ENCODE assay signal across 8 cellular contexts in the genomic region with DNA sequence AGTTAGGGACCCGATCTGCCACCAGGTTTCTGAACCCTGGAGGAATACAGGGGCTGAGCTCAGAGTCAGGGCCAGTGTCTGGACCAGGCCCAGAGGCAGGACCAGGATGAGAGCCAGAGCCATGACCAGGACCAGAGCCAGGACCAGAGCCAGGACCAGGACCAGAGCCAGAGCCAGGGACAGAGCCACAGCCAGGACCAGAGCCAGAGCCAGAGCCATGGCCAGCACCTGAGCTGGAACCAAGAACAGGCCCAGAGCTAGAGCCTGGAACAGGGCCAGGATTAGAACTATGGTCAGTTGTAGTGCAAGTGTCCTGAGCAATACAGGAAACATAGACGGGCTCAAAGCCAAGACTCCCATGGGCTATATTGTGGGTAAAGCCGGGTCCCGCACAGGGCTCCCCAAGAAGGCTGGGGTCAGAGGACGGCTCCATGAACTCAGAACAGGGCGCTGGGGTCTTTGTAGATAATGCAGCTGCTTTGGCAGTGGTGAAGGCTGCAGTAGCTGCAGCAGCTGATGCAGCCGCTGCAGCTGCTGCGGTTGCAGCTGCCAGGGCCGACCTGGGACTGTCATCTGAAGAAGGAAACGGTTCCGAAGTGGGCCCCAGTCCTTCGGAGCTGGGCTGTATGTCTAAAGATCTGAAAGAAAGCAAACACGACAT. TPM values are rescaled to one million over a fixed set of nuclear protein-coding genes. Genes with fewer than 3 reads are reported as not detected.
DNase-seq lines count a peak whose midpoint lies in the region; ATAC-seq, FAIRE-seq and TF ChIP-seq lines count a peak whose summit lies in the region.

No MANE protein-coding gene starts in this region.

- WGBS in HepG2 (ENCODE audit: low lambda C conversion rate) = 26% methylated on average over 7 of the region's 13 CpGs
- WGBS in thyroid gland, 2 donors = 26 to 63% methylated on average over 1 to 11 of the region's 13 CpGs

- H3K9me3 Mint-ChIP-seq in activated CD8-positive, alpha-beta memory T cell treated with anti-CD3 and anti-CD28 coated beads, Interleukin-2, amount 10 ng/mL, durations not matched to agents 7 days and 5 days (ENCODE audit: low read depth) = no peaks in the 10 kb centered on the region

- H3K4me1 ChIP-seq in HepG2 (ENCODE audit: insufficient read depth, low read length) (peaks cover 36% of the 10 kb centered on the region), thyroid gland (peaks cover 22 to 32% of the 10 kb centered on the region in 2 donors)

- POLR2A ChIA-PET in HepG2 (lab: Yijun Ruan, JAX) = interaction anchor here (0.6 to 1.3 kb wide), 6 partner anchors 11 to 120 kb away, joined by 3 to 5 read pairs (median 3); a partner anchor contains a TSS

- no TSS peak for BruUV-seq in HepG2 (replicated peaks; lab: Mats Ljungman, UMichigan)

- peak overlapping the region; percentile 39 for H3K4me3 ChIP-seq in astrocyte of the cerebellum (ENCODE audit: low read depth, low read length)
- peak overlapping the region; percentile 48 to 68 (median 56) for H3K4me3 ChIP-seq in HepG2 (replicated peaks in 1 of 3; ENCODE audit: insufficient read depth in 1 of 3, low read depth in 2 of 3, low read length in 3 of 3)
- H3K4me3 ChIP-seq in thyroid gland (replicated peaks in 1 of 3) = peak overlapping the region; percentile 0 to 29 (median 10)

- H3K4me1 Mint-ChIP-seq in activated CD8-positive, alpha-beta memory T cell treated with anti-CD3 and anti-CD28 coated beads, Interleukin-2, amount 10 ng/mL, durations not matched to agents 7 days and 5 days = peaks cover 44% of the 10 kb centered on the region

- peak overlapping the region; percentile 87 for H3K4me2 ChIP-seq in HepG2 (ENCODE audit: low read depth, low read length)

- CTCF ChIA-PET in activated CD8-positive, alpha-beta memory T cell treated with anti-CD3 and anti-CD28 coated beads, Interleukin-2, amount 10 ng/mL, durations not matched to agents 7 days and 5 days (lab: Charles Lee) = interaction anchor here (1.0 to 3.2 kb wide), 20 partner anchors 11 to 208 kb away, joined by 3 to 13 read pairs (median 6); a partner anchor contains a TSS
- CTCF ChIA-PET in HepG2 (lab: Yijun Ruan, JAX; ENCODE audit: low intra/inter-chr PET ratio, low total read pairs) = no interaction called here

- DNase-seq in activated CD8-positive, alpha-beta memory T cell treated with anti-CD3 and anti-CD28 coated beads, Interleukin-2, amount 10 ng/mL, durations not matched to agents 7 days and 5 days = no peak
- DNase-seq in activated CD8-positive, alpha-beta memory T cell treated with anti-CD3 and anti-CD28 coated beads, Interleukin-2, amount 50 U/mL, for 48 hours = no peak
- DNase-seq in astrocyte of the cerebellum (ENCODE audit: low read depth) (no peak), HepG2 (ENCODE audit: low spot score) (no peak), thyroid gland (peak; percentile 71 to 74), GM10266 (ENCODE audit: extremely low spot score) (no peak), NCI-H446 (lab: John Stamatoyannopoulos, UW) (no peak), NCI-H345 (lab: John Stamatoyannopoulos, UW) (no peak)

- TF ChIP-seq EP300 in HepG2 (IDR thresholded peaks at IDR 0.05; ENCODE audit: low read depth in 2 of 2, low read length in 2 of 2) (no peak), HepG2 (CRISPR knock-in tag; IDR thresholded peaks at IDR 0.05; ENCODE audit: borderline replicate concordance) (no peak)

- no peak for TF ChIP-seq POLR2A in HepG2 (IDR thresholded peaks at IDR 0.05; ENCODE audit: insufficient read depth in 1 of 2, low read depth in 2 of 2, low read length in 2 of 2)
- TF ChIP-seq POLR2A in thyroid gland (IDR thresholded peaks at IDR 0.05) = no peak

- peak overlapping the region; percentile 62 for H3K27ac ChIP-seq in HepG2 (ENCODE audit: extremely low read length, insufficient read depth, low read length)
- H3K27ac ChIP-seq in thyroid gland = peak overlapping the region in 2 of 3 donors; percentile 72 to 75

- H2AFZ ChIP-seq in HepG2 (ENCODE audit: low read length) = no peak overlapping the region

- peak overlapping the region; percentile 75 for H3K4me3 Mint-ChIP-seq in activated CD8-positive, alpha-beta memory T cell treated with anti-CD3 and anti-CD28 coated beads, Interleukin-2, amount 10 ng/mL, durations not matched to agents 7 days and 5 days

- peaks cover 6% of the 10 kb centered on the region for H3K36me3 Mint-ChIP-seq in activated CD8-positive, alpha-beta memory T cell treated with anti-CD3 and anti-CD28 coated beads, Interleukin-2, amount 10 ng/mL, durations not matched to agents 7 days and 5 days

- in situ Hi-C loops in astrocyte of the cerebellum (cut with HindIII; ENCODE audit: low sequenced_read_pairs) (loop anchor here (5.0 kb wide), 1 partner anchor 64 kb away; a partner anchor contains a TSS), HepG2 (cut with HindIII; ENCODE audit: extremely low pct_ligation_motif_present, low pct_unique_long_range_greater_than_20kb) (no loop called here)

- peaks cover 5% of the 10 kb centered on the region for H3K79me2 ChIP-seq in HepG2 (ENCODE audit: insufficient read depth, low read length)

- no peaks in the 10 kb centered on the region for H4K20me1 ChIP-seq in HepG2 (ENCODE audit: insufficient read depth, low read length)

- H3K9ac ChIP-seq in HepG2 (ENCODE audit: insufficient read depth, low read depth, low read length) = peak overlapping the region; percentile 66; the same call in 1 of the 2 replicates

- no peaks in the 10 kb centered on the region for H3K9me3 ChIP-seq in HepG2 (ENCODE audit: low read length)
- no peaks in the 10 kb centered on the region for H3K9me3 ChIP-seq in thyroid gland

- intact Hi-C loops in HepG2 (cut with micrococcal nuclease; ENCODE audit: unreplicated experiment) (no loop called here), thyroid gland (cut with DNase I) (no loop called here)

- peaks cover 4% of the 10 kb centered on the region in 2 experiments; a peak in 2 of 5 replicates for H3K36me3 ChIP-seq in HepG2 (replicated peaks in 1 of 2; ENCODE audit: control insufficient read depth in 1 of 2, insufficient read depth in 2 of 2, low read length in 2 of 2)
- H3K36me3 ChIP-seq in thyroid gland = peaks cover 0 to 9% of the 10 kb centered on the region in 2 donors

- ATAC-seq in activated CD8-positive, alpha-beta memory T cell treated with anti-CD3 and anti-CD28 coated beads, Interleukin-2, amount 10 ng/mL, durations not matched to agents 7 days and 5 days = no peak
- ATAC-seq in HepG2 = no peak

- H3K27me3 Mint-ChIP-seq in activated CD8-positive, alpha-beta memory T cell treated with anti-CD3 and anti-CD28 coated beads, Interleukin-2, amount 10 ng/mL, durations not matched to agents 7 days and 5 days = peaks cover 2% of the 10 kb centered on the region

- H3K27me3 ChIP-seq in HepG2 (ENCODE audit: control insufficient read depth in 1 of 2, insufficient read depth in 2 of 2, low read length in 2 of 2) = no peaks in the 10 kb centered on the region
- H3K27me3 ChIP-seq in thyroid gland = no peaks in the 10 kb centered on the region

- TF ChIP-seq CTCF in astrocyte of the cerebellum (IDR thresholded peaks at IDR 0.05; ENCODE audit: low read depth, low read length, missing control alignments) (no peak), HepG2 (CRISPR knock-in tag; IDR thresholded peaks at IDR 0.05) (no peak), thyroid gland (IDR thresholded peaks at IDR 0.05) (no peak), GM10266 (IDR thresholded peaks at IDR 0.05; ENCODE audit: control insufficient read depth, insufficient read depth, low read depth, missing control alignments) (no peak)

- no peak for TF ChIP-seq RAD21 in HepG2 (CRISPR knock-in tag; IDR thresholded peaks at IDR 0.05)

- FAIRE-seq in HepG2 (lab: Jason Lieb, UNC) = no peak

- peak overlapping the region; percentile 95 for H3K27ac Mint-ChIP-seq in activated CD8-positive, alpha-beta memory T cell treated with anti-CD3 and anti-CD28 coated beads, Interleukin-2, amount 10 ng/mL, durations not matched to agents 7 days and 5 days

RNA-seq across cellular contexts. Expression of a gene that starts 0.6 kb away (rescaled TPM):
- 1 to 10 TPM; 1.2 to 1.4 TPM for total RNA-seq in activated CD8-positive, alpha-beta memory T cell treated with anti-CD3 and anti-CD28 coated beads, Interleukin-2, amount 10 ng/mL, durations not matched to agents 7 days and 5 days
- total RNA-seq in HepG2 (2016; rRNA removed; fragmentation: Illumina TruSeq; extraction: Trizol) (0.27 TPM in 1 of 2 replicates, not detected in the other), thyroid gland (1 to 10 TPM; 4.7 to 7.1 (median 5.7) TPM)
- total RNA-seq in HepG2 (2016; cell fraction: cytosol; rRNA removed; fragmentation: Illumina TruSeq; extraction: Trizol; ENCODE audit: low read depth) = 0.18 TPM in 1 of 2 replicates, not detected in the other
- 0.16 and 0.37 TPM in 2 replicates for total RNA-seq in HepG2 (2016; cell fraction: insoluble cytoplasmic fraction; rRNA removed; fragmentation: Illumina TruSeq; extraction: Trizol)
- 0.10 and 0.22 TPM in 2 replicates for total RNA-seq in HepG2 (2016; cell fraction: membrane; rRNA removed; fragmentation: Illumina TruSeq; extraction: Trizol)
- total RNA-seq in HepG2 (2016; cell fraction: nucleus; rRNA removed; fragmentation: Illumina TruSeq; extraction: Trizol) = 1.1 and 1.2 TPM in 2 replicates
- polyA plus RNA-seq in HepG2 (2011; rRNA removed) = 0.18 and 0.22 TPM in 2 replicates
- polyA plus RNA-seq in HepG2 (2011; cell fraction: cytosol; rRNA removed) = 0.20 TPM in 1 of 2 replicates, not detected in the other
- polyA plus RNA-seq in HepG2 (2011; cell fraction: nucleus; rRNA removed) = 1.5 and 2.4 TPM in 2 replicates
- 0.21 and 0.68 TPM in 2 replicates for polyA plus RNA-seq in HepG2 (2012)
- polyA plus RNA-seq in HepG2 (2016; cell fraction: cytosol; fragmentation: Illumina TruSeq; extraction: Trizol; ENCODE audit: low read depth) = not detected in 2 replicates
- not detected in 2 replicates for polyA plus RNA-seq in HepG2 (2016; cell fraction: insoluble cytoplasmic fraction; fragmentation: Illumina TruSeq; extraction: Trizol; ENCODE audit: low read depth)
- 0.10 TPM in 1 of 2 replicates, not detected in the other for polyA plus RNA-seq in HepG2 (2016; cell fraction: membrane; fragmentation: Illumina TruSeq; extraction: Trizol; ENCODE audit: low read depth)
- polyA plus RNA-seq in HepG2 (2016; cell fraction: nucleus; fragmentation: Illumina TruSeq; extraction: Trizol; ENCODE audit: insufficient read depth, low read depth) = 0.81 and 1.0 TPM in 2 replicates
- polyA minus RNA-seq in HepG2 (2011; rRNA and poly(A)+ RNA removed; ENCODE audit: low replicate concordance) = 0.32 and 0.37 TPM in 2 replicates
- polyA minus RNA-seq in HepG2 (2011; cell fraction: cytosol; rRNA and poly(A)+ RNA removed) = not detected in 2 replicates
- 1.5 and 2.4 TPM in 2 replicates for polyA minus RNA-seq in HepG2 (2011; cell fraction: nucleus; rRNA and poly(A)+ RNA removed)

RNA-seq across cellular contexts. Expression of a gene that starts 3.3 kb away (rescaled TPM):
- 10 to 100 TPM; 68.9 to 73.5 TPM for total RNA-seq in activated CD8-positive, alpha-beta memory T cell treated with anti-CD3 and anti-CD28 coated beads, Interleukin-2, amount 10 ng/mL, durations not matched to agents 7 days and 5 days
- total RNA-seq in HepG2 (2016; rRNA removed; fragmentation: Illumina TruSeq; extraction: Trizol) = 51.4 and 56.2 TPM in 2 replicates
- total RNA-seq in HepG2 (2016; cell fraction: cytosol; rRNA removed; fragmentation: Illumina TruSeq; extraction: Trizol; ENCODE audit: low read depth) = 34.3 and 49.7 TPM in 2 replicates
- total RNA-seq in HepG2 (2016; cell fraction: insoluble cytoplasmic fraction; rRNA removed; fragmentation: Illumina TruSeq; extraction: Trizol) = 51.7 and 55.6 TPM in 2 replicates
- total RNA-seq in HepG2 (2016; cell fraction: membrane; rRNA removed; fragmentation: Illumina TruSeq; extraction: Trizol) = 40.2 and 44.8 TPM in 2 replicates
- 24.8 and 29.5 TPM in 2 replicates for total RNA-seq in HepG2 (2016; cell fraction: nucleus; rRNA removed; fragmentation: Illumina TruSeq; extraction: Trizol)
- polyA plus RNA-seq in HepG2 (2011; rRNA removed) = 37.9 and 41.5 TPM in 2 replicates
- 37.0 and 40.4 TPM in 2 replicates for polyA plus RNA-seq in HepG2 (2011; cell fraction: cytosol; rRNA removed)
- polyA plus RNA-seq in HepG2 (2011; cell fraction: nucleus; rRNA removed) = 33.1 and 38.4 TPM in 2 replicates
- polyA plus RNA-seq in HepG2 (2012) = 39.7 and 44.2 TPM in 2 replicates
- 37.5 and 48.1 TPM in 2 replicates for polyA plus RNA-seq in HepG2 (2016; cell fraction: cytosol; fragmentation: Illumina TruSeq; extraction: Trizol; ENCODE audit: low read depth)
- polyA plus RNA-seq in HepG2 (2016; cell fraction: insoluble cytoplasmic fraction; fragmentation: Illumina TruSeq; extraction: Trizol; ENCODE audit: low read depth) = 53.1 and 56.8 TPM in 2 replicates
- polyA plus RNA-seq in HepG2 (2016; cell fraction: membrane; fragmentation: Illumina TruSeq; extraction: Trizol; ENCODE audit: low read depth) = 35.4 and 38.9 TPM in 2 replicates
- polyA plus RNA-seq in HepG2 (2016; cell fraction: nucleus; fragmentation: Illumina TruSeq; extraction: Trizol; ENCODE audit: insufficient read depth, low read depth) = 39.8 and 44.2 TPM in 2 replicates
- polyA minus RNA-seq in HepG2 (2011; rRNA and poly(A)+ RNA removed; ENCODE audit: low replicate concordance) = 10.5 and 17.0 TPM in 2 replicates
- 6.2 TPM in 2 replicates for polyA minus RNA-seq in HepG2 (2011; cell fraction: cytosol; rRNA and poly(A)+ RNA removed)
- polyA minus RNA-seq in HepG2 (2011; cell fraction: nucleus; rRNA and poly(A)+ RNA removed) = 9.4 and 13.8 TPM in 2 replicates
- total RNA-seq in thyroid gland = 10 to 100 TPM; 11.4 to 58.2 (median 50.6) TPM

RNA-seq across cellular contexts. Expression of a gene that starts 17.0 kb away (rescaled TPM):
- not detected for total RNA-seq in activated CD8-positive, alpha-beta memory T cell treated with anti-CD3 and anti-CD28 coated beads, Interleukin-2, amount 10 ng/mL, durations not matched to agents 7 days and 5 days
- total RNA-seq in HepG2 (2016; rRNA removed; fragmentation: Illumina TruSeq; extraction: Trizol) (not detected in 2 replicates), thyroid gland (not detected)
- total RNA-seq in HepG2 (2016; cell fraction: cytosol; rRNA removed; fragmentation: Illumina TruSeq; extraction: Trizol; ENCODE audit: low read depth) = not detected in 2 replicates
- total RNA-seq in HepG2 (2016; cell fraction: insoluble cytoplasmic fraction; rRNA removed; fragmentation: Illumina TruSeq; extraction: Trizol) = not detected in 2 replicates
- not detected in 2 replicates for total RNA-seq in HepG2 (2016; cell fraction: membrane; rRNA removed; fragmentation: Illumina TruSeq; extraction: Trizol)
- not detected in 2 replicates for total RNA-seq in HepG2 (2016; cell fraction: nucleus; rRNA removed; fragmentation: Illumina TruSeq; extraction: Trizol)
- not detected in 2 replicates for polyA plus RNA-seq in HepG2 (2011; rRNA removed)
- polyA plus RNA-seq in HepG2 (2011; cell fraction: cytosol; rRNA removed) = not detected in 2 replicates
- not detected in 2 replicates for polyA plus RNA-seq in HepG2 (2011; cell fraction: nucleus; rRNA removed)
- 0.11 and 0.15 TPM in 2 replicates for polyA plus RNA-seq in HepG2 (2012)
- polyA plus RNA-seq in HepG2 (2016; cell fraction: cytosol; fragmentation: Illumina TruSeq; extraction: Trizol; ENCODE audit: low read depth) = not detected in 2 replicates
- not detected in 2 replicates for polyA plus RNA-seq in HepG2 (2016; cell fraction: insoluble cytoplasmic fraction; fragmentation: Illumina TruSeq; extraction: Trizol; ENCODE audit: low read depth)
- not detected in 2 replicates for polyA plus RNA-seq in HepG2 (2016; cell fraction: membrane; fragmentation: Illumina TruSeq; extraction: Trizol; ENCODE audit: low read depth)
- not detected in 2 replicates for polyA plus RNA-seq in HepG2 (2016; cell fraction: nucleus; fragmentation: Illumina TruSeq; extraction: Trizol; ENCODE audit: insufficient read depth, low read depth)
- polyA minus RNA-seq in HepG2 (2011; rRNA and poly(A)+ RNA removed; ENCODE audit: low replicate concordance) = not detected in 2 replicates
- polyA minus RNA-seq in HepG2 (2011; cell fraction: cytosol; rRNA and poly(A)+ RNA removed) = not detected in 2 replicates
- polyA minus RNA-seq in HepG2 (2011; cell fraction: nucleus; rRNA and poly(A)+ RNA removed) = not detected in 2 replicates

RNA-seq across cellular contexts. Expression of a gene that starts 17.5 kb away (rescaled TPM):
- 1 to 10 TPM; 1.2 to 3.5 TPM for total RNA-seq in activated CD8-positive, alpha-beta memory T cell treated with anti-CD3 and anti-CD28 coated beads, Interleukin-2, amount 10 ng/mL, durations not matched to agents 7 days and 5 days
- 1.5 and 2.1 TPM in 2 replicates for total RNA-seq in HepG2 (2016; rRNA removed; fragmentation: Illumina TruSeq; extraction: Trizol)
- total RNA-seq in HepG2 (2016; cell fraction: cytosol; rRNA removed; fragmentation: Illumina TruSeq; extraction: Trizol; ENCODE audit: low read depth) = 1.6 TPM in 2 replicates
- 0.91 and 1.5 TPM in 2 replicates for total RNA-seq in HepG2 (2016; cell fraction: insoluble cytoplasmic fraction; rRNA removed; fragmentation: Illumina TruSeq; extraction: Trizol)
- 2.0 and 2.1 TPM in 2 replicates for total RNA-seq in HepG2 (2016; cell fraction: membrane; rRNA removed; fragmentation: Illumina TruSeq; extraction: Trizol)
- total RNA-seq in HepG2 (2016; cell fraction: nucleus; rRNA removed; fragmentation: Illumina TruSeq; extraction: Trizol) = 2.3 and 3.3 TPM in 2 replicates
- 2.7 and 3.9 TPM in 2 replicates for polyA plus RNA-seq in HepG2 (2011; rRNA removed)
- polyA plus RNA-seq in HepG2 (2011; cell fraction: cytosol; rRNA removed) = 2.2 and 3.1 TPM in 2 replicates
- 9.3 and 11.8 TPM in 2 replicates for polyA plus RNA-seq in HepG2 (2011; cell fraction: nucleus; rRNA removed)
- polyA plus RNA-seq in HepG2 (2012) = 5.9 and 6.5 TPM in 2 replicates
- polyA plus RNA-seq in HepG2 (2016; cell fraction: cytosol; fragmentation: Illumina TruSeq; extraction: Trizol; ENCODE audit: low read depth) = 2.5 and 2.9 TPM in 2 replicates
- 2.5 and 3.9 TPM in 2 replicates for polyA plus RNA-seq in HepG2 (2016; cell fraction: insoluble cytoplasmic fraction; fragmentation: Illumina TruSeq; extraction: Trizol; ENCODE audit: low read depth)
- 4.6 and 5.4 TPM in 2 replicates for polyA plus RNA-seq in HepG2 (2016; cell fraction: membrane; fragmentation: Illumina TruSeq; extraction: Trizol; ENCODE audit: low read depth)
- polyA plus RNA-seq in HepG2 (2016; cell fraction: nucleus; fragmentation: Illumina TruSeq; extraction: Trizol; ENCODE audit: insufficient read depth, low read depth) = 4.5 and 5.5 TPM in 2 replicates
- polyA minus RNA-seq in HepG2 (2011; rRNA and poly(A)+ RNA removed; ENCODE audit: low replicate concordance) = 2.5 and 7.0 TPM in 2 replicates
- 1.8 and 2.8 TPM in 2 replicates for polyA minus RNA-seq in HepG2 (2011; cell fraction: cytosol; rRNA and poly(A)+ RNA removed)
- polyA minus RNA-seq in HepG2 (2011; cell fraction: nucleus; rRNA and poly(A)+ RNA removed) = 5.0 and 5.8 TPM in 2 replicates
- total RNA-seq in thyroid gland = 10 to 100 TPM in 3 of 4 donors, 1 to 10 TPM in 1; 8.5 to 17.4 (median 15.8) TPM

RNA-seq across cellular contexts. Expression of a gene that starts 20.1 kb away (rescaled TPM):
- 10 to 100 TPM; 12.4 to 13.4 TPM for total RNA-seq in activated CD8-positive, alpha-beta memory T cell treated with anti-CD3 and anti-CD28 coated beads, Interleukin-2, amount 10 ng/mL, durations not matched to agents 7 days and 5 days
- total RNA-seq in HepG2 (2016; rRNA removed; fragmentation: Illumina TruSeq; extraction: Trizol) (4.6 and 7.4 TPM in 2 replicates), thyroid gland (1 to 10 TPM; 5.1 to 9.3 (median 8.1) TPM)
- total RNA-seq in HepG2 (2016; cell fraction: cytosol; rRNA removed; fragmentation: Illumina TruSeq; extraction: Trizol; ENCODE audit: low read depth) = 1.2 and 2.7 TPM in 2 replicates
- 4.1 and 6.5 TPM in 2 replicates for total RNA-seq in HepG2 (2016; cell fraction: insoluble cytoplasmic fraction; rRNA removed; fragmentation: Illumina TruSeq; extraction: Trizol)
- total RNA-seq in HepG2 (2016; cell fraction: membrane; rRNA removed; fragmentation: Illumina TruSeq; extraction: Trizol) = 2.4 and 3.2 TPM in 2 replicates
- total RNA-seq in HepG2 (2016; cell fraction: nucleus; rRNA removed; fragmentation: Illumina TruSeq; extraction: Trizol) = 10.2 and 12.0 TPM in 2 replicates
- 9.3 and 9.4 TPM in 2 replicates for polyA plus RNA-seq in HepG2 (2011; rRNA removed)
- 3.5 and 4.3 TPM in 2 replicates for polyA plus RNA-seq in HepG2 (2011; cell fraction: cytosol; rRNA removed)
- 56.9 and 72.9 TPM in 2 replicates for polyA plus RNA-seq in HepG2 (2011; cell fraction: nucleus; rRNA removed)
- 4.7 TPM in 2 replicates for polyA plus RNA-seq in HepG2 (2012)
- polyA plus RNA-seq in HepG2 (2016; cell fraction: cytosol; fragmentation: Illumina TruSeq; extraction: Trizol; ENCODE audit: low read depth) = 2.1 and 2.4 TPM in 2 replicates
- polyA plus RNA-seq in HepG2 (2016; cell fraction: insoluble cytoplasmic fraction; fragmentation: Illumina TruSeq; extraction: Trizol; ENCODE audit: low read depth) = 4.7 and 6.3 TPM in 2 replicates
- 2.6 and 3.1 TPM in 2 replicates for polyA plus RNA-seq in HepG2 (2016; cell fraction: membrane; fragmentation: Illumina TruSeq; extraction: Trizol; ENCODE audit: low read depth)
- polyA plus RNA-seq in HepG2 (2016; cell fraction: nucleus; fragmentation: Illumina TruSeq; extraction: Trizol; ENCODE audit: insufficient read depth, low read depth) = 21.5 and 24.6 TPM in 2 replicates
- polyA minus RNA-seq in HepG2 (2011; rRNA and poly(A)+ RNA removed; ENCODE audit: low replicate concordance) = 3.1 and 10.0 TPM in 2 replicates
- polyA minus RNA-seq in HepG2 (2011; cell fraction: cytosol; rRNA and poly(A)+ RNA removed) = 0.62 and 1.4 TPM in 2 replicates
- 7.6 and 7.8 TPM in 2 replicates for polyA minus RNA-seq in HepG2 (2011; cell fraction: nucleus; rRNA and poly(A)+ RNA removed)

Comparison
In these comparisons a context has a peak if more than half of its experiments do, and no peak if none do; other contexts are left out.
1. DNase-seq: peak in thyroid gland (2 of 2); none in activated CD8-positive, alpha-beta memory T cell treated with anti-CD3 and anti-CD28 coated beads, Interleukin-2, amount 10 ng/mL, durations not matched to agents 7 days and 5 days (single experiment), activated CD8-positive, alpha-beta memory T cell treated with anti-CD3 and anti-CD28 coated beads, Interleukin-2, amount 50 U/mL, for 48 hours (single experiment), astrocyte of the cerebellum (single experiment), HepG2 (single experiment), GM10266 (single experiment), NCI-H446 (0 of 2) and NCI-H345 (single experiment).
2. Peak in every context shown above with its lines, with median percentiles within 50 percentile points of each other: H3K4me3 ChIP-seq.